9 cellular contexts compared by ENCODE assay signal in the genomic region with DNA sequence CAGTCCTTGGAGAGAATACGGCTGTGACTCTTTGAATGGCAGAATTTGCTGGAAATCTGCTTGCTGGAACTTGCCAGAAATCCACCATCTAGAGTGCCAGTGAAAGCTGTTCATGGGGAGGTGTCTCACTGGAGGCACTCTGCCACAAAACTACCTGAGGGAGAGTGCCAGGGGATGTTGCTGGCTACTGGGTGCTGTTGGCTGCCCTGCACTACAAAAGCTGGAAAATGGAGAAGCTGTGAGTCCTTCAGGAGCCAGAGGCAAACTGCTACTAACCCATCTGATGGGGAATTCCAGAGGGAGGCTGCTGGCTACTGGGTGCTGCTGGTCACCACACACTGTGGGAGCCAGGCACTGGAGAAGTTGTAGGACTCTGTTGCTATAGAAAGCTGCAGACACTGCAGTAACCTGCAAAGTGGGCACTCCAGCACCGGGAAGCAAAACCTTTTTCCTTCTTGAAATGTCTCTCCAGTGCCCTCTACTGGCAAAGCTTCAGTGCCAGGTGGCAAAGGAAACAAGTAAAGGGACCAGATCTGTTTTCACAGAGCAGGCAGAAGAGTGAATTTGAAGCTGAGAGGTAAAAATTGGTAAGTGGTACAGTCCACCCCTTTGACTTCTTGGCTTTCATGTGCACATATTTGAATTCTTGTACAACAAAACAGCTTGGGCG. TPM values are rescaled to one million over a fixed set of nuclear protein-coding genes. Genes with fewer than 3 reads are reported as not detected.
DNase-seq lines count a peak whose midpoint lies in the region; ATAC-seq and TF ChIP-seq lines count a peak whose summit lies in the region.
"Had no signal": no experiment of that assay in that cellular context is flagged by ENCODE, and none has a peak within 500 bp of the region (broad histone marks: within the 10 kb centered on the region; RNA-seq: fewer than 3 reads in every experiment).

No MANE protein-coding gene starts in this region.

- no peaks in the 10 kb centered on the region for H3K4me1 ChIP-seq in mucosa of descending colon (ENCODE audit: low read depth)

- H3K4me1 Mint-ChIP-seq in activated CD4-positive, alpha-beta T cell treated with anti-CD3 and anti-CD28 coated beads, Interleukin-2, amount 10 ng/mL, durations not matched to agents 24 days and 14 days: no peaks in the 10 kb centered on the region
- no peaks in the 10 kb centered on the region for H3K4me1 Mint-ChIP-seq in stimulated activated naive CD8-positive, alpha-beta T cell treated with anti-CD3 and anti-CD28 coated beads, Interleukin-15, amount 100 ng/mL, for 72 hours

- DNase-seq in AG09319 (ENCODE audit: extremely low read depth, low read depth) (peak; percentile 28), H4 (ENCODE audit: low spot score) (peak; percentile 53), NCI-H460 (ENCODE audit: extremely low read depth, low read depth) (peak; percentile 63), mucosa of descending colon (peak in 2 of 3 donors; percentile 26 to 83)
- peak; percentile 83 for DNase-seq in activated CD4-positive, alpha-beta T cell treated with anti-CD3 and anti-CD28 coated beads, Interleukin-2, amount 10 ng/mL, durations not matched to agents 24 days and 14 days
- peak; percentile 16 for DNase-seq in effector CD4-positive, alpha-beta T cell
- DNase-seq in stimulated activated naive CD8-positive, alpha-beta T cell treated with anti-CD3 and anti-CD28 coated beads, Interleukin-15, amount 100 ng/mL, for 72 hours: peak; percentile 30

- no peaks in the 10 kb centered on the region for H3K9me3 Mint-ChIP-seq in activated CD4-positive, alpha-beta T cell treated with anti-CD3 and anti-CD28 coated beads, Interleukin-2, amount 10 ng/mL, durations not matched to agents 24 days and 14 days
- no peaks in the 10 kb centered on the region for H3K9me3 Mint-ChIP-seq in stimulated activated naive CD8-positive, alpha-beta T cell treated with anti-CD3 and anti-CD28 coated beads, Interleukin-15, amount 100 ng/mL, for 72 hours

- peaks cover 3% of the 10 kb centered on the region for H3K27me3 Mint-ChIP-seq in activated CD4-positive, alpha-beta T cell treated with anti-CD3 and anti-CD28 coated beads, Interleukin-2, amount 10 ng/mL, durations not matched to agents 24 days and 14 days
- peaks cover 14% of the 10 kb centered on the region for H3K27me3 Mint-ChIP-seq in stimulated activated naive CD8-positive, alpha-beta T cell treated with anti-CD3 and anti-CD28 coated beads, Interleukin-15, amount 100 ng/mL, for 72 hours

- H3K9me3 ChIP-seq in mucosa of descending colon: no peaks in the 10 kb centered on the region
- H3K9me3 ChIP-seq: neutrophil had no signal

- H3K4me3 Mint-ChIP-seq in activated CD4-positive, alpha-beta T cell treated with anti-CD3 and anti-CD28 coated beads, Interleukin-2, amount 10 ng/mL, durations not matched to agents 24 days and 14 days: no peak overlapping the region
- no peak overlapping the region for H3K4me3 Mint-ChIP-seq in stimulated activated naive CD8-positive, alpha-beta T cell treated with anti-CD3 and anti-CD28 coated beads, Interleukin-15, amount 100 ng/mL, for 72 hours

- no peaks in the 10 kb centered on the region for H3K36me3 ChIP-seq in mucosa of descending colon (ENCODE audit: low read depth)
- H3K36me3 ChIP-seq: neutrophil had no signal

- no peak overlapping the region for H3K4me3 ChIP-seq in mucosa of descending colon

- ATAC-seq in mucosa of descending colon: peak; percentile 80
- ATAC-seq in stimulated activated naive CD8-positive, alpha-beta T cell treated with anti-CD3 and anti-CD28 coated beads, Interleukin-15, amount 100 ng/mL, for 72 hours: peak; percentile 55
- ATAC-seq in HG02852 (IDR thresholded peaks at IDR 0.05; ENCODE audit: unreplicated experiment): no peak

- no peaks in the 10 kb centered on the region for H3K36me3 Mint-ChIP-seq in activated CD4-positive, alpha-beta T cell treated with anti-CD3 and anti-CD28 coated beads, Interleukin-2, amount 10 ng/mL, durations not matched to agents 24 days and 14 days (ENCODE audit: low read depth)

- TF ChIP-seq CTCF in AG09319 (IDR thresholded peaks at IDR 0.05; ENCODE audit: low read depth, low read length) (peak; percentile 91), mucosa of descending colon (IDR thresholded peaks at IDR 0.05) (peak; percentile 22)

- intact Hi-C loops in activated CD4-positive, alpha-beta T cell treated with anti-CD3 and anti-CD28 coated beads, Interleukin-2, amount 10 ng/mL, durations not matched to agents 24 days and 14 days (cut with micrococcal nuclease): loop anchor here (10.0 kb wide), 1 partner anchor 167 kb away; no protein-coding TSS in a partner anchor
- intact Hi-C loops in mucosa of descending colon (cut with DNase I, micrococcal nuclease): no loop called here

- H3K27ac Mint-ChIP-seq in activated CD4-positive, alpha-beta T cell treated with anti-CD3 and anti-CD28 coated beads, Interleukin-2, amount 10 ng/mL, durations not matched to agents 24 days and 14 days: no peak overlapping the region
- H3K27ac Mint-ChIP-seq in stimulated activated naive CD8-positive, alpha-beta T cell treated with anti-CD3 and anti-CD28 coated beads, Interleukin-15, amount 100 ng/mL, for 72 hours: no peak overlapping the region

RNA-seq across cellular contexts. Expression of a gene that starts 47.8 kb away (rescaled TPM):
- total RNA-seq in H4 (2014; rRNA removed; shearing (Covaris generic)): 152 TPM in 2 replicates
- 151 and 173 TPM in 2 replicates for total RNA-seq in NCI-H460 (2014; rRNA removed; shearing (Covaris generic))
- polyA plus RNA-seq in NCI-H460 (2014; cell fraction: nucleus; rRNA removed): 209 and 291 TPM in 2 replicates
- total RNA-seq in activated CD4-positive, alpha-beta T cell treated with anti-CD3 and anti-CD28 coated beads, Interleukin-2, amount 10 ng/mL, durations not matched to agents 24 days and 14 days: 148 and 165 TPM in 2 replicates
- total RNA-seq in mucosa of descending colon: 10 to 100 TPM; 53.4 to 75.8 (median 60.3) TPM

RNA-seq across cellular contexts. Expression of a gene that starts 59.3 kb away (rescaled TPM):
- 0.70 and 1.2 TPM in 2 replicates for total RNA-seq in H4 (2014; rRNA removed; shearing (Covaris generic))
- total RNA-seq in NCI-H460 (2014; rRNA removed; shearing (Covaris generic)): 1.2 and 1.5 TPM in 2 replicates
- polyA plus RNA-seq in NCI-H460 (2014; cell fraction: nucleus; rRNA removed): 0.67 and 3.8 TPM in 2 replicates
- total RNA-seq in activated CD4-positive, alpha-beta T cell treated with anti-CD3 and anti-CD28 coated beads, Interleukin-2, amount 10 ng/mL, durations not matched to agents 24 days and 14 days: 0.44 and 0.54 TPM in 2 replicates
- under 1 TPM; 0.43 to 0.94 (median 0.76) TPM for total RNA-seq in mucosa of descending colon

RNA-seq across cellular contexts. Expression of a gene that starts 59.5 kb away (rescaled TPM):
- 17.7 and 31.8 TPM in 2 replicates for total RNA-seq in H4 (2014; rRNA removed; shearing (Covaris generic))
- total RNA-seq in NCI-H460 (2014; rRNA removed; shearing (Covaris generic)): 46.4 and 47.8 TPM in 2 replicates
- 33.7 and 44.5 TPM in 2 replicates for polyA plus RNA-seq in NCI-H460 (2014; cell fraction: nucleus; rRNA removed)
- 141 and 144 TPM in 2 replicates for total RNA-seq in activated CD4-positive, alpha-beta T cell treated with anti-CD3 and anti-CD28 coated beads, Interleukin-2, amount 10 ng/mL, durations not matched to agents 24 days and 14 days
- 10 to 100 TPM; 48.2 to 75.0 (median 72.8) TPM for total RNA-seq in mucosa of descending colon

Comparison
In these comparisons a context has a peak if more than half of its experiments do, and no peak if none do; other contexts are left out.
1. DNase-seq: peak in every context shown above with its lines; median percentile 83 in activated CD4-positive, alpha-beta T cell treated with anti-CD3 and anti-CD28 coated beads, Interleukin-2, amount 10 ng/mL, durations not matched to agents 24 days and 14 days; 63 in NCI-H460; 54 in mucosa of descending colon; 53 in H4; 30 in stimulated activated naive CD8-positive, alpha-beta T cell treated with anti-CD3 and anti-CD28 coated beads, Interleukin-15, amount 100 ng/mL, for 72 hours; 28 in AG09319; 16 in effector CD4-positive, alpha-beta T cell.